11 cellular contexts compared by ENCODE assay signal in the genomic region with DNA sequence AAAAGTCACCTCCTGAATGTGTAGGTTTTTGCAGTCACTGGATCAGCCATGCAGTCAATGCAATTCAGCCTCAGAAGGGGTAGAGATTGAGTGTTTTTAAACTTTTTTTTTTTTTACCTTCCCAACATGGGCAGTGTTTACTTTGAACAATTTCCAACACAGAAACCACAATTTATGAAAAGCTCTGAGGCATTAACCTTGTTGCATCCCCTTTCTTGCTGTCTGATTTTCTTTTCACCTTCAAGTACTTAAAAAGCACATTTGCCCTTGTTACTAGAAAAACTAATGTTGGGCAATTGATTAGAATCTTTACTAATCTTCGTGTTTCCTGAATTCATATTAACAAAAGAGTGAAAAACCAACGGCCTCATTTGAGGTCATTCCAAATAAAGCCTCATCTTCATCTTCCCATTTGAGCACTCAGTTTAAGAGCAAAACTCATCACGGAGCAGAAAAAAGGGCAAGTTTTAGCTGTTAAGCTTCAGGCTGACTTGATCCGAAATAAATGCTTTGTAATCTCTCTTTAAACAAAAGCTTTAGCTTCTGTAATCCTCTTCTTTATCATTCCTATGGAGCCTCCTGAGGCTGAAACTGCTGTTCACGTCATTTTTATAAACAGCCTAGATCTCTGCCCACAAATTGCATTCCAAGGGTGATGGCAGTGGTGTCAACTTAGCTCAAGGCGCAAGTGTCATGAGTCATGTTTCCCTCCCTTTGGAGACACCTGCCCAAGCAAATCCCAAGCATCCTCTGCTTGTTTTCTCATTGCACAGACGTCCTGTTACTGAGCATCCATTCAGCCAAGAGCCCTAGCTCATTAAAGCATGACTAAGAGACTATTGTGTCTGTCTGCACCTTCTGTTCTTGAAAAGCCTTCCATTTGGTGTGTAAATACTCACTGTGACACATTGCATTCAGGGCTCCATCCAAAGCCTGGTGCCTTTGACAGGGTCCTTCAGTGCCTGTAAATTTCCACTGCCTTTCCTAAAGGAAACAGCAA.
DNase-seq lines count a peak whose midpoint lies in the region; ATAC-seq and TF ChIP-seq lines count a peak whose summit lies in the region.
"Had no signal": no experiment of that assay in that cellular context is flagged by ENCODE, and none has a peak within 500 bp of the region (broad histone marks: within the 10 kb centered on the region; RNA-seq: fewer than 3 reads in every experiment).

No MANE protein-coding gene starts in this region.

- H3K27me3 Mint-ChIP-seq in activated T-helper 17 cell treated with anti-CD3 and anti-CD28 coated beads, Interleukin-2, amount 50 U/mL, for 72 hours = no peaks in the 10 kb centered on the region
- H3K27me3 Mint-ChIP-seq: CD4-positive, CD25-positive, alpha-beta regulatory T cell had no signal

- ATAC-seq in RWPE2 (ENCODE audit: low read depth) (peak; percentile 97), HG03045 (IDR thresholded peaks at IDR 0.05; ENCODE audit: unreplicated experiment) (no peak)
- no peak for ATAC-seq in activated T-helper 17 cell treated with anti-CD3 and anti-CD28 coated beads, Interleukin-2, amount 50 U/mL, for 72 hours (replicated peaks)

- no peaks in the 10 kb centered on the region for H3K4me1 Mint-ChIP-seq in activated T-helper 17 cell treated with anti-CD3 and anti-CD28 coated beads, Interleukin-2, amount 50 U/mL, for 72 hours
- H3K4me1 Mint-ChIP-seq: CD4-positive, CD25-positive, alpha-beta regulatory T cell had no signal

- intact Hi-C loops in dorsolateral prefrontal cortex (cut with DNase I) (no loop called here), A673 (cut with micrococcal nuclease; ENCODE audit: unreplicated experiment) (no loop called here)

- no TSS peak for BruUV-seq in A673 (replicated peaks; lab: Mats Ljungman, UMichigan)

- H3K9me3 Mint-ChIP-seq in activated T-helper 17 cell treated with anti-CD3 and anti-CD28 coated beads, Interleukin-2, amount 50 U/mL, for 72 hours = peaks cover 3% of the 10 kb centered on the region

- POLR2A ChIA-PET in A673 (lab: Charles Lee; ENCODE audit: low non-redundant PET) = no interaction called here

- H3K27me3 ChIP-seq in RWPE2 (ENCODE audit: insufficient read depth, poor library complexity, severe bottlenecking) (no peaks in the 10 kb centered on the region), dorsolateral prefrontal cortex (no peaks in the 10 kb centered on the region), A673 (replicated peaks; ENCODE audit: insufficient read depth, low read depth, low read length, poor library complexity) (no peaks in the 10 kb centered on the region)
- H3K27me3 ChIP-seq: pancreas had no signal

- CTCF ChIA-PET in A673 (lab: Charles Lee) = no interaction called here

- no peak overlapping the region for H3K4me3 ChIP-seq in RWPE2 (ENCODE audit: severe bottlenecking)
- H3K4me3 ChIP-seq in dorsolateral prefrontal cortex = no peak overlapping the region
- H3K4me3 ChIP-seq in A673 (ENCODE audit: low read depth, low read length, poor library complexity, severe bottlenecking) = no peak overlapping the region
- H3K4me3 ChIP-seq: pancreas had no signal

- peaks cover 21% of the 10 kb centered on the region for H3K4me1 ChIP-seq in RWPE2 (ENCODE audit: insufficient read depth, poor library complexity, severe bottlenecking)
- no peaks in the 10 kb centered on the region for H3K4me1 ChIP-seq in A673 (ENCODE audit: insufficient read depth, low read length, poor library complexity, severe bottlenecking)
- H3K4me1 ChIP-seq: pancreas had no signal

- TF ChIP-seq CTCF in RWPE2 (IDR thresholded peaks at IDR 0.05; ENCODE audit: poor library complexity, severe bottlenecking) (no peak), dorsolateral prefrontal cortex (IDR thresholded peaks at IDR 0.05 in 54 of 56, conservative IDR thresholded peaks at IDR 0.05 in 2 of 56; ENCODE audit: low read depth in 1 of 56, partially characterized antibody in 56 of 56) (no peak), A673 (conservative IDR thresholded peaks at IDR 0.05; ENCODE audit: low read depth, low read length) (no peak)

- no peaks in the 10 kb centered on the region for H3K9me3 ChIP-seq in RWPE2 (ENCODE audit: severe bottlenecking)
- no peaks in the 10 kb centered on the region for H3K9me3 ChIP-seq in A673 (ENCODE audit: low read depth, low read length, poor library complexity, severe bottlenecking)
- H3K9me3 ChIP-seq: pancreas had no signal

- H3K36me3 Mint-ChIP-seq in activated T-helper 17 cell treated with anti-CD3 and anti-CD28 coated beads, Interleukin-2, amount 50 U/mL, for 72 hours (ENCODE audit: low read depth) = no peaks in the 10 kb centered on the region
- H3K36me3 Mint-ChIP-seq: CD4-positive, CD25-positive, alpha-beta regulatory T cell had no signal

- H3K27ac ChIP-seq in RWPE2 (ENCODE audit: poor library complexity, severe bottlenecking) = peak overlapping the region; percentile 90
- H3K27ac ChIP-seq in dorsolateral prefrontal cortex = no peak overlapping the region
- H3K27ac ChIP-seq in A673 (ENCODE audit: low read depth, low read length, poor library complexity, severe bottlenecking) = no peak overlapping the region
- H3K27ac ChIP-seq: pancreas had no signal

- DNase-seq in DMS53 (lab: John Stamatoyannopoulos, UW) = peak; percentile 90
- DNase-seq in NCI-H1694 treated with DMSO at 0.1 percent for 48 hours (lab: John Stamatoyannopoulos, UW) = peak; percentile 48
- DNase-seq in RWPE2 (ENCODE audit: low spot score) = peak; percentile 89
- DNase-seq in kidney glomerular epithelial cell (lab: John Stamatoyannopoulos, UW) = peak; percentile 68
- DNase-seq in dorsolateral prefrontal cortex = no peak
- DNase-seq in A673 (ENCODE audit: low spot score) = no peak
- DNase-seq: CD4-positive, CD25-positive, alpha-beta regulatory T cell; head of caudate nucleus; pancreas had no signal

- no peak overlapping the region for H3K4me3 Mint-ChIP-seq in activated T-helper 17 cell treated with anti-CD3 and anti-CD28 coated beads, Interleukin-2, amount 50 U/mL, for 72 hours
- H3K4me3 Mint-ChIP-seq: CD4-positive, CD25-positive, alpha-beta regulatory T cell had no signal

- H3K27ac Mint-ChIP-seq in activated T-helper 17 cell treated with anti-CD3 and anti-CD28 coated beads, Interleukin-2, amount 50 U/mL, for 72 hours = no peak overlapping the region
- H3K27ac Mint-ChIP-seq: CD4-positive, CD25-positive, alpha-beta regulatory T cell had no signal

- H3K36me3 ChIP-seq in RWPE2 (ENCODE audit: low read depth) = no peaks in the 10 kb centered on the region
- no peaks in the 10 kb centered on the region for H3K36me3 ChIP-seq in A673 (ENCODE audit: insufficient read depth, low read length, poor library complexity, severe bottlenecking)
- H3K36me3 ChIP-seq: pancreas had no signal

Comparison
In these comparisons a context has a peak if more than half of its experiments do, and no peak if none do; other contexts are left out.
1. DNase-seq: peak in DMS53 (single experiment), NCI-H1694 treated with DMSO at 0.1 percent for 48 hours (single experiment), RWPE2 (single experiment) and kidney glomerular epithelial cell (single experiment); none in dorsolateral prefrontal cortex (0 of 10) and A673 (single experiment).